ENCODE assay signal across 8 cellular contexts in genomic region chr17:38748329-38749221, GRCh38. TPM values are rescaled to one million over a fixed set of nuclear protein-coding genes. Genes with fewer than 3 reads are reported as not detected.
DNase-seq lines count a peak whose midpoint lies in the region; ATAC-seq and TF ChIP-seq lines count a peak whose summit lies in the region.

Gene PCGF2 (minus strand): TSS chr17:38748336. CDS start chr17:38740402, 7,934 bp downstream.

- no peak for TF ChIP-seq CTCF in right lobe of liver (IDR thresholded peaks at IDR 0.05)

- H3K27me3 ChIP-seq in ectodermal cell (ENCODE audit: control insufficient read depth, insufficient read depth, low read length, poor library complexity, severe bottlenecking), result peaks cover 10% of the 10 kb centered on the region
- H3K27me3 ChIP-seq in right lobe of liver, result no peaks in the 10 kb centered on the region

- ATAC-seq in right lobe of liver, result peak in 1 of 4 donors; percentile 8
- ATAC-seq in GM21526 (IDR thresholded peaks at IDR 0.05; ENCODE audit: low FRiP score, unreplicated experiment), result no peak

- peak within 1 kb of the TSS; percentile 64 for H3K27ac ChIP-seq in ectodermal cell (ENCODE audit: insufficient read depth, low read depth, low read length, poor library complexity, severe bottlenecking)
- peak within 1 kb of the TSS; percentile 49 to 88 (median 59) for H3K27ac ChIP-seq in right lobe of liver

- H3K4me3 ChIP-seq in ectodermal cell (ENCODE audit: insufficient read depth, low read depth, low read length) (peak within 1 kb of the TSS; percentile 97), right lobe of liver (peak within 1 kb of the TSS; percentile 46 to 59 (median 50))

- H3K9me3 ChIP-seq in ectodermal cell (ENCODE audit: control insufficient read depth, low read length), result no peaks in the 10 kb centered on the region
- no peaks in the 10 kb centered on the region for H3K9me3 ChIP-seq in right lobe of liver

- DNase-seq in DMS53 (lab: John Stamatoyannopoulos, UW) (peak; percentile 89), LHCN-M2 (ENCODE audit: low read depth) (peak; percentile 86), SHP77 treated with DMSO at 0.1 percent for 48 hours (lab: John Stamatoyannopoulos, UW) (peak; percentile 39), right lobe of liver (peak; percentile 73 to 83 (median 74)), stromal cell of bone marrow (ENCODE audit: low read depth) (peak; percentile 78), AML-193 (lab: John Stamatoyannopoulos, UW) (no peak)

- intact Hi-C loops in right lobe of liver (cut with DNase I), result no loop called here

- no peak for TF ChIP-seq POLR2A in right lobe of liver (IDR thresholded peaks at IDR 0.05)

- H3K4me1 ChIP-seq in ectodermal cell (ENCODE audit: control insufficient read depth, insufficient read depth, low read length), result peaks cover 29% of the 10 kb centered on the region
- peaks cover 0 to 42% (median 5%) of the 10 kb centered on the region in 4 donors for H3K4me1 ChIP-seq in right lobe of liver

- no peaks in the 10 kb centered on the region for H3K36me3 ChIP-seq in ectodermal cell (ENCODE audit: control insufficient read depth, insufficient read depth, low read length)
- H3K36me3 ChIP-seq in right lobe of liver, result no peaks in the 10 kb centered on the region

- WGBS in ectodermal cell, 2 experiments, result 0 to 1% methylated on average over 64 to 66 of the region's 66 CpGs
- WGBS in right lobe of liver (ENCODE audit: insufficient coverage, low coverage, low lambda C conversion rate, missing lambda C conversion rate), result under 1% methylated on average over 26 of the region's 66 CpGs

RNA-seq across cellular contexts. Expression of gene PCGF2, which starts in this region (rescaled TPM):
- total RNA-seq in LHCN-M2 (2014; rRNA removed) (6.4 and 7.7 TPM in 2 replicates), right lobe of liver (1 to 10 TPM; 1.7 to 8.0 (median 3.9) TPM)
- polyA plus RNA-seq in LHCN-M2 (2012), result 43.1 TPM
- polyA plus RNA-seq in ectodermal cell (2013, experiment 1 of 4), result 97.7 TPM
- 93.5 TPM for polyA plus RNA-seq in ectodermal cell (2013, experiment 2 of 4)
- 77.4 TPM for polyA plus RNA-seq in ectodermal cell (2013, experiment 3 of 4)
- 79.7 TPM for polyA plus RNA-seq in ectodermal cell (2013, experiment 4 of 4)

Comparison
In these comparisons a context has a peak if more than half of its experiments do, and no peak if none do; other contexts are left out.
1. DNase-seq: peak in DMS53 (single experiment), LHCN-M2 (single experiment), SHP77 treated with DMSO at 0.1 percent for 48 hours (single experiment), right lobe of liver (3 of 3) and stromal cell of bone marrow (single experiment); none in AML-193 (0 of 2).